Comparison of ENCODE assay signal across 8 cellular contexts in genomic region chr2:125516496-125517109, GRCh38.
DNase-seq lines count a peak whose midpoint lies in the region; TF ChIP-seq lines count a peak whose summit lies in the region.

No MANE protein-coding gene starts in this region.

- peak; percentile 83 for TF ChIP-seq CTCF in C4-2B (conservative IDR thresholded peaks at IDR 0.05)
- peak; percentile 74 for TF ChIP-seq CTCF in epithelial cell of proximal tubule (conservative IDR thresholded peaks at IDR 0.05; ENCODE audit: low read depth, low read length)

- no peaks in the 10 kb centered on the region for H3K9me3 ChIP-seq in effector memory CD4-positive, alpha-beta T cell (ENCODE audit: control insufficient read depth, low read length)

- DNase-seq in GM19240 (ENCODE audit: insufficient read length, low spot score): peak; percentile 1
- peak; percentile 17 for DNase-seq in NCI-H1694 (lab: John Stamatoyannopoulos, UW)
- DNase-seq in epithelial cell of proximal tubule (ENCODE audit: low read depth): no peak
- no peak for DNase-seq in activated CD4-positive, CD25-positive, alpha-beta regulatory T cell (lab: John Stamatoyannopoulos, UW)
- DNase-seq in T1000 (lab: John Stamatoyannopoulos, UW): no peak
- no peak for DNase-seq in effector memory CD4-positive, alpha-beta T cell
- no peak for DNase-seq in ecto neural progenitor cell (ENCODE audit: low spot score)

- H3K36me3 ChIP-seq in effector memory CD4-positive, alpha-beta T cell (ENCODE audit: control insufficient read depth, insufficient read depth, low read length): no peaks in the 10 kb centered on the region

- H3K4me1 ChIP-seq in effector memory CD4-positive, alpha-beta T cell (ENCODE audit: control insufficient read depth, insufficient read depth, low read length, poor library complexity, severe bottlenecking): no peaks in the 10 kb centered on the region

- no peak overlapping the region for H3K4me3 ChIP-seq in epithelial cell of proximal tubule (ENCODE audit: low read depth, low read length)
- no peak overlapping the region for H3K4me3 ChIP-seq in effector memory CD4-positive, alpha-beta T cell (ENCODE audit: insufficient read depth, low read depth, low read length, poor library complexity, severe bottlenecking)

- no peak overlapping the region for H3K27ac ChIP-seq in C4-2B
- H3K27ac ChIP-seq in effector memory CD4-positive, alpha-beta T cell (ENCODE audit: insufficient read depth, low read length, poor library complexity, severe bottlenecking): no peak overlapping the region

- H3K27me3 ChIP-seq in effector memory CD4-positive, alpha-beta T cell (replicated peaks; ENCODE audit: control insufficient read depth, insufficient read depth, low read length, poor library complexity, severe bottlenecking): no peaks in the 10 kb centered on the region

Comparison
In these comparisons a context has a peak if more than half of its experiments do, and no peak if none do; other contexts are left out.
1. DNase-seq: peak in GM19240 (single experiment) and NCI-H1694 (single experiment); none in epithelial cell of proximal tubule (single experiment), activated CD4-positive, CD25-positive, alpha-beta regulatory T cell (0 of 4), T1000 (single experiment), effector memory CD4-positive, alpha-beta T cell (0 of 3) and ecto neural progenitor cell (single experiment).